26 cellular contexts compared by ENCODE assay signal in the genomic region with DNA sequence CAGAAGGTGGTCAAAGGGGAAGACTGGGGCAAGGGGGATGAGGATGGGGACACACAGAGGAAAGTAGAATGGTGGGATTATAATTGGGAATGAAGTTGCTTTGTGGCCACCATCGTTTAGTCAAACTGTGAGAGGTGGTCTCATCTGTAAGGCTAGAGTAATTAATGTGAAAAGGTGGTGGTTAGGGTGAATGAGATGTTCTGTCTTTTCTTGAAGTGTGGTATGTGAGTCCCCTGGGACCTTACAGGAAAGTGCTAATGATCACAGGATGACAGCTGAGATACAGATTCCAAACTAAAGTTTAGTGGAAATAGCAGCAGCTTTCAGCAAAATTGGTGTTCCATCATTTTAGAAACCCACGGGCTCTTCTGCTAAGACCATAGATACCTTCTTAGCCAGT. TPM values are rescaled to one million over a fixed set of nuclear protein-coding genes. Genes with fewer than 3 reads are reported as not detected.
DNase-seq lines count a peak whose midpoint lies in the region; ATAC-seq, FAIRE-seq and TF ChIP-seq lines count a peak whose summit lies in the region.
"Had no signal": no experiment of that assay in that cellular context is flagged by ENCODE, and none has a peak within 500 bp of the region (broad histone marks: within the 10 kb centered on the region; RNA-seq: fewer than 3 reads in every experiment).

No MANE protein-coding gene starts in this region.

- H3K27ac Mint-ChIP-seq in stimulated activated naive CD8-positive, alpha-beta T cell treated with anti-CD3 and anti-CD28 coated beads, Interleukin-15, Interleukin-2, amounts not matched to agents 100 ng/mL and 50 ng/mL, for 24 hours, result peak overlapping the region; percentile 29
- no peak overlapping the region for H3K27ac Mint-ChIP-seq in T-helper 2 cell treated with Interferon-gamma antibody and Interleukin-4, amounts not matched to agents 5 μg/mL and 100 μg/mL, for 36 hours
- H3K27ac Mint-ChIP-seq: activated CD4-positive, alpha-beta memory T cell treated with anti-CD3 and anti-CD28 coated beads for 36 hours; HFFc6; IgD-negative memory B cell had no signal

- CTCF ChIA-PET in K562 (lab: Yijun Ruan, JAX; ENCODE audit: low intra/inter-chr PET ratio), result no interaction called here

- no peaks in the 10 kb centered on the region; the same call in 1 of the 2 replicates for H3K9me3 ChIP-seq in K562 (replicated peaks; ENCODE audit: control insufficient read depth, insufficient read depth, low read depth, low read length)
- H3K9me3 ChIP-seq: tibial artery had no signal

- H3K4me3 Mint-ChIP-seq in stimulated activated naive CD8-positive, alpha-beta T cell treated with anti-CD3 and anti-CD28 coated beads, Interleukin-15, Interleukin-2, amounts not matched to agents 100 ng/mL and 50 ng/mL, for 24 hours, result no peak overlapping the region
- no peak overlapping the region for H3K4me3 Mint-ChIP-seq in T-helper 2 cell treated with Interferon-gamma antibody and Interleukin-4, amounts not matched to agents 5 μg/mL and 100 μg/mL, for 36 hours
- H3K4me3 Mint-ChIP-seq: activated CD4-positive, alpha-beta memory T cell treated with anti-CD3 and anti-CD28 coated beads for 36 hours; effector memory CD8-positive, alpha-beta T cell; HFFc6 had no signal

- TF ChIP-seq CTCF in K562 (IDR thresholded peaks at IDR 0.05 in 2 of 3, conservative IDR thresholded peaks at IDR 0.05 in 1 of 3; ENCODE audit: insufficient read depth in 2 of 3, low read depth in 1 of 3, low read length in 3 of 3), result no peak

- 57% methylated on average over 2 of the region's 2 CpGs for WGBS in K562 (ENCODE audit: insufficient coverage, low coverage, missing lambda C conversion rate)

- no peak for TF ChIP-seq RAD21 in K562 (CRISPR knock-in tag; conservative IDR thresholded peaks at IDR 0.05 in 1 of 2, IDR thresholded peaks at IDR 0.05 in 1 of 2)

- intact Hi-C loops in K562 (cut with micrococcal nuclease), result no loop called here

- H3K36me3 ChIP-seq in K562 (ENCODE audit: control insufficient read depth, insufficient read depth, low read length), result peaks cover 2% of the 10 kb centered on the region; the same call in 1 of the 3 replicates
- H3K36me3 ChIP-seq: brain microvascular endothelial cell, tibial artery had no signal

- no peak overlapping the region for H3K9ac ChIP-seq in K562 (ENCODE audit: insufficient read depth in 1 of 2, low read depth in 2 of 2, low read length in 2 of 2)

- DNase-seq in stimulated activated naive CD8-positive, alpha-beta T cell treated with anti-CD3 and anti-CD28 coated beads, Interleukin-15, Interleukin-2, amounts not matched to agents 100 U/mL and 50 U/mL, for 24 hours, result no peak
- DNase-seq in K562 (ENCODE audit: extremely low read depth in 1 of 4, low spot score in 3 of 4), result no peak
- DNase-seq in stimulated activated CD4-positive, alpha-beta T cell treated with anti-CD3 and anti-CD28 coated beads, Interleukin-4, amount 100 ng/mL, for 24 hours, result no peak
- no peak for DNase-seq in T-helper 2 cell treated with Interferon-gamma antibody and Interleukin-4, amounts not matched to agents 5 μg/mL and 100 μg/mL, for 36 hours (ENCODE audit: low spot score)
- DNase-seq in AG20443 (ENCODE audit: low spot score), result no peak
- DNase-seq in ACHN, result no peak
- DNase-seq: activated CD4-positive, alpha-beta memory T cell treated with anti-CD3 and anti-CD28 coated beads for 36 hours; activated gamma-delta T cell; brain microvascular endothelial cell; effector memory CD8-positive, alpha-beta T cell; EL; foreskin melanocyte; HFFc6; hippocampal formation; left ventricle myocardium inferior; NCI-H187; NCI-H526 treated with DMSO at 0.1 percent for 48 hours; RPMI8226; stimulated activated CD4-positive, alpha-beta T cell treated with anti-CD3 and anti-CD28 coated beads, Interleukin-1b, Interleukin-23, amount 100 ng/mL, for 48 hours; stimulated activated naive CD4-positive, alpha-beta T cell treated with Interleukin-2 at 50 U/mL for 16 hours; tibial artery had no signal

- BruUV-seq in K562 (replicated peaks; lab: Mats Ljungman, UMichigan), result no TSS peak

- in situ Hi-C loops in K562 (cut with MboI), result no loop called here
- in situ Hi-C loops in ACHN (cut with HindIII; ENCODE audit: low pct_ligation_motif_present, low pct_unique_long_range_greater_than_20kb, low sequenced_read_pairs), result no loop called here

- no peaks in the 10 kb centered on the region for H3K27me3 Mint-ChIP-seq in stimulated activated naive CD8-positive, alpha-beta T cell treated with anti-CD3 and anti-CD28 coated beads, Interleukin-15, Interleukin-2, amounts not matched to agents 100 ng/mL and 50 ng/mL, for 24 hours
- no peaks in the 10 kb centered on the region for H3K27me3 Mint-ChIP-seq in T-helper 2 cell treated with Interferon-gamma antibody and Interleukin-4, amounts not matched to agents 5 μg/mL and 100 μg/mL, for 36 hours (ENCODE audit: low read depth)
- H3K27me3 Mint-ChIP-seq: activated CD4-positive, alpha-beta memory T cell treated with anti-CD3 and anti-CD28 coated beads for 36 hours; effector memory CD8-positive, alpha-beta T cell; IgD-negative memory B cell had no signal

- peaks cover 88% of the 10 kb centered on the region for H3K79me2 ChIP-seq in K562 (ENCODE audit: control insufficient read depth, insufficient read depth, low read length)

- H3K4me1 ChIP-seq in K562 (replicated peaks in 1 of 2; ENCODE audit: control insufficient read depth in 2 of 2, insufficient read depth in 2 of 2, low read length in 2 of 2), result peaks cover 0 to 7% of the 10 kb centered on the region in 2 experiments; a peak in 4 of 5 replicates

- no peak for TF ChIP-seq POLR2A in K562 (conservative IDR thresholded peaks at IDR 0.05)

- peaks cover 65% of the 10 kb centered on the region for H3K4me1 Mint-ChIP-seq in stimulated activated naive CD8-positive, alpha-beta T cell treated with anti-CD3 and anti-CD28 coated beads, Interleukin-15, Interleukin-2, amounts not matched to agents 100 ng/mL and 50 ng/mL, for 24 hours (ENCODE audit: low read depth)
- peaks cover 26% of the 10 kb centered on the region for H3K4me1 Mint-ChIP-seq in T-helper 2 cell treated with Interferon-gamma antibody and Interleukin-4, amounts not matched to agents 5 μg/mL and 100 μg/mL, for 36 hours (ENCODE audit: low read depth)

- H3K4me3 ChIP-seq in K562, result no peak overlapping the region
- H3K4me3 ChIP-seq: left ventricle myocardium inferior, tibial artery had no signal

- FAIRE-seq in K562 (lab: Jason Lieb, UNC), result no peak
- FAIRE-seq: colon had no signal

- no peak overlapping the region for H2AFZ ChIP-seq in K562 (ENCODE audit: low read depth, low read length)

- no peak for TF ChIP-seq EP300 in K562 (IDR thresholded peaks at IDR 0.05; ENCODE audit: low read length)

- ATAC-seq in stimulated activated naive CD8-positive, alpha-beta T cell treated with anti-CD3 and anti-CD28 coated beads, Interleukin-15, Interleukin-2, amounts not matched to agents 100 U/mL and 50 U/mL, for 24 hours, result no peak
- ATAC-seq in HG03378 (IDR thresholded peaks at IDR 0.05; ENCODE audit: unreplicated experiment) (peak; percentile 52), K562 (no peak)
- ATAC-seq: effector memory CD8-positive, alpha-beta T cell; esophagus mucosa had no signal

- no peak overlapping the region for H3K4me2 ChIP-seq in K562 (ENCODE audit: insufficient read depth, low read length)

- H3K27me3 ChIP-seq in K562 (ENCODE audit: control insufficient read depth in 2 of 2, insufficient read depth in 2 of 2, low read length in 2 of 2), result no peaks in the 10 kb centered on the region
- H3K27me3 ChIP-seq: brain microvascular endothelial cell, tibial artery had no signal

- H3K27ac ChIP-seq in K562 (ENCODE audit: extremely low read depth, low read depth, low read length), result no peak overlapping the region
- H3K27ac ChIP-seq: brain microvascular endothelial cell, left ventricle myocardium inferior, tibial artery had no signal

- peaks cover 6% of the 10 kb centered on the region for H3K9me3 Mint-ChIP-seq in stimulated activated naive CD8-positive, alpha-beta T cell treated with anti-CD3 and anti-CD28 coated beads, Interleukin-15, Interleukin-2, amounts not matched to agents 100 ng/mL and 50 ng/mL, for 24 hours
- H3K9me3 Mint-ChIP-seq in T-helper 2 cell treated with Interferon-gamma antibody and Interleukin-4, amounts not matched to agents 5 μg/mL and 100 μg/mL, for 36 hours, result no peaks in the 10 kb centered on the region
- H3K9me3 Mint-ChIP-seq: effector memory CD8-positive, alpha-beta T cell; HFFc6; IgD-negative memory B cell had no signal

- POLR2A ChIA-PET in K562 (lab: Yijun Ruan, JAX), result interaction anchor here (1.2 to 1.7 kb wide), 2 partner anchors 10 to 15 kb away, joined by 3 to 6 read pairs; no protein-coding TSS in a partner anchor

- peaks cover 30% of the 10 kb centered on the region for H3K36me3 Mint-ChIP-seq in stimulated activated naive CD8-positive, alpha-beta T cell treated with anti-CD3 and anti-CD28 coated beads, Interleukin-15, Interleukin-2, amounts not matched to agents 100 ng/mL and 50 ng/mL, for 24 hours (ENCODE audit: low read depth)
- H3K36me3 Mint-ChIP-seq in T-helper 2 cell treated with Interferon-gamma antibody and Interleukin-4, amounts not matched to agents 5 μg/mL and 100 μg/mL, for 36 hours (ENCODE audit: low read depth), result peaks cover 19% of the 10 kb centered on the region

- peaks cover 6% of the 10 kb centered on the region for H3K9me1 ChIP-seq in K562 (ENCODE audit: control insufficient read depth, insufficient read depth, low read length)

- H4K20me1 ChIP-seq in K562 (replicated peaks; ENCODE audit: control insufficient read depth, insufficient read depth, low read length), result peaks cover 34% of the 10 kb centered on the region; the same call in 1 of the 2 replicates

TF ChIP-seq in K562, 482 proteins besides CTCF, POLR2A, EP300 and RAD21 (continues in another document):
- no peak for TF ChIP-seq ZBTB8A (IDR thresholded peaks at IDR 0.05; ENCODE audit: partially characterized antibody)

RNA-seq across cellular contexts. Expression of a gene that starts 10.7 kb away (rescaled TPM):
- total RNA-seq in K562 (2011; cell fraction: chromatin; rRNA removed; ENCODE audit: low replicate concordance), result 19.0 and 22.3 TPM in 2 replicates
- total RNA-seq in K562 (2011; cell fraction: nucleolus; rRNA removed), result 7.5 and 10.5 TPM in 2 replicates
- 15.2 and 29.8 TPM in 2 replicates for total RNA-seq in K562 (2011; cell fraction: nucleoplasm; rRNA removed)
- total RNA-seq in K562 (2014; rRNA removed) (6.1 and 10.5 TPM in 2 replicates), K562 (2014; rRNA removed; fragmentation: Illumina TruSeq; extraction: Trizol) (11.8 and 18.5 TPM in 2 replicates), K562 (2015; rRNA removed; fragmentation: Illumina TruSeq; extraction: Trizol) (11.8 and 12.8 TPM in 2 replicates), K562 (2021) (23.4 and 26.5 TPM in 2 replicates)
- polyA plus RNA-seq in K562 (2011; rRNA removed) (7.2 and 12.7 TPM in 2 replicates), K562 (2014; fragmentation: Illumina TruSeq; extraction: Trizol) (26.6 and 31.4 TPM in 2 replicates), K562 (2014; fragmentation: Nextera tagmentation; extraction: Ambion mirVana) (under 1 TPM; 0.81 to 0.87 TPM), K562 (2014; rRNA removed) (9.4 and 14.4 TPM in 2 replicates)
- polyA plus RNA-seq in K562 (2011; cell fraction: cytosol; rRNA removed), result 6.0 and 6.2 TPM in 2 replicates
- 6.9 and 7.1 TPM in 2 replicates for polyA plus RNA-seq in K562 (2011; cell fraction: nucleus; rRNA removed)
- 42.2 and 91.3 TPM in 2 replicates for polyA plus RNA-seq in K562 (2012)
- 7.8 and 10.0 TPM in 2 replicates for polyA minus RNA-seq in K562 (2011; rRNA and poly(A)+ RNA removed)
- polyA minus RNA-seq in K562 (2011; cell fraction: cytosol; rRNA and poly(A)+ RNA removed), result 9.6 and 11.7 TPM in 2 replicates
- 4.4 and 7.9 TPM in 2 replicates for polyA minus RNA-seq in K562 (2011; cell fraction: nucleus; rRNA and poly(A)+ RNA removed)
